ENCODE assay signal across 8 cellular contexts in genomic region chr3:133661454-133662255, GRCh38. TPM values are rescaled to one million over a fixed set of nuclear protein-coding genes. Genes with fewer than 3 reads are reported as not detected.
A peak's percentile ranks its signal among the peaks of the same experiment; 100 is the strongest.
DNase-seq lines count a peak whose midpoint lies in the region; ATAC-seq and TF ChIP-seq lines count a peak whose summit lies in the region.

TSS of gene TOPBP1 (minus strand) at chr3:133661941. CDS start at chr3:133661127, 814 bp downstream.

- peaks cover 14% of the 10 kb centered on the region for H3K4me1 ChIP-seq in mucosa of descending colon (ENCODE audit: low read depth)

- no peak for TF ChIP-seq CTCF in epithelial cell of proximal tubule (conservative IDR thresholded peaks at IDR 0.05; ENCODE audit: low read depth, low read length)
- no peak for TF ChIP-seq CTCF in mucosa of descending colon (IDR thresholded peaks at IDR 0.05)

- no peaks in the 10 kb centered on the region for H3K36me3 ChIP-seq in mucosa of descending colon (ENCODE audit: low read depth)

- peak; percentile 90 for ATAC-seq in GM21619 (IDR thresholded peaks at IDR 0.05; ENCODE audit: unreplicated experiment)
- ATAC-seq in mucosa of descending colon, result peak; percentile 97

- peak within 1 kb of the TSS; percentile 97 for H3K4me3 ChIP-seq in epithelial cell of proximal tubule (ENCODE audit: low read depth, low read length)
- H3K4me3 ChIP-seq in mucosa of descending colon, result peak within 1 kb of the TSS; percentile 87

- DNase-seq in DMS153 treated with DMSO at 0.1 percent for 48 hours (lab: John Stamatoyannopoulos, UW; ENCODE audit: unreplicated experiment) (peak; percentile 69), OCI-M1 (lab: John Stamatoyannopoulos, UW) (peak; percentile 86), activated T-cell treated with anti-CD3 and anti-CD28 coated beads for 48 hours (ENCODE audit: low read depth) (peak; percentile 88), epithelial cell of proximal tubule (ENCODE audit: low read depth) (no peak), mucosa of descending colon (peak; percentile 90 to 92 (median 90))
- peak; percentile 84 for DNase-seq in stimulated activated CD8-positive, alpha-beta memory T cell treated with anti-CD3 and anti-CD28 coated beads, Interleukin-4, amount 100 ng/mL, for 24 hours (ENCODE audit: low read depth)

- H3K9me3 ChIP-seq in mucosa of descending colon, result no peaks in the 10 kb centered on the region

- TF ChIP-seq EP300 in Ishikawa (IDR thresholded peaks at IDR 0.05; ENCODE audit: borderline replicate concordance), result no peak

- TF ChIP-seq RAD21 in Ishikawa (IDR thresholded peaks at IDR 0.05; ENCODE audit: low read depth), result no peak

- intact Hi-C loops in mucosa of descending colon (cut with DNase I, micrococcal nuclease), result no loop called here

TF ChIP-seq in Ishikawa, 13 proteins besides CTCF, POLR2A, EP300 and RAD21:
- TF ChIP-seq EGR1 (IDR thresholded peaks at IDR 0.05) (peak; percentile 70), FOXM1 (IDR thresholded peaks at IDR 0.05; ENCODE audit: borderline replicate concordance, low read depth) (0 out of 2 replicates have a peak, but pooled peaks have one; percentile 27), YY1 (IDR thresholded peaks at IDR 0.05; ENCODE audit: low read depth) (peak; percentile 50), TAF1 (IDR thresholded peaks at IDR 0.05; ENCODE audit: low read depth) (peak; percentile 71; the same call in 1 of the 2 replicates), TEAD4 (IDR thresholded peaks at IDR 0.05) (peak; percentile 22; the same call in 1 of the 2 replicates), TCF12 (IDR thresholded peaks at IDR 0.05; ENCODE audit: low read depth) (peak; percentile 63), CREB1 (IDR thresholded peaks at IDR 0.05; ENCODE audit: low read depth) (peak; percentile 76), NFIC (IDR thresholded peaks at IDR 0.05) (no peak), CEBPB (IDR thresholded peaks at IDR 0.05) (no peak), USF1 (IDR thresholded peaks at IDR 0.05) (no peak), ZBTB7A (IDR thresholded peaks at IDR 0.05; ENCODE audit: low read depth) (peak; percentile 93)
- TF ChIP-seq, protein P1, sequence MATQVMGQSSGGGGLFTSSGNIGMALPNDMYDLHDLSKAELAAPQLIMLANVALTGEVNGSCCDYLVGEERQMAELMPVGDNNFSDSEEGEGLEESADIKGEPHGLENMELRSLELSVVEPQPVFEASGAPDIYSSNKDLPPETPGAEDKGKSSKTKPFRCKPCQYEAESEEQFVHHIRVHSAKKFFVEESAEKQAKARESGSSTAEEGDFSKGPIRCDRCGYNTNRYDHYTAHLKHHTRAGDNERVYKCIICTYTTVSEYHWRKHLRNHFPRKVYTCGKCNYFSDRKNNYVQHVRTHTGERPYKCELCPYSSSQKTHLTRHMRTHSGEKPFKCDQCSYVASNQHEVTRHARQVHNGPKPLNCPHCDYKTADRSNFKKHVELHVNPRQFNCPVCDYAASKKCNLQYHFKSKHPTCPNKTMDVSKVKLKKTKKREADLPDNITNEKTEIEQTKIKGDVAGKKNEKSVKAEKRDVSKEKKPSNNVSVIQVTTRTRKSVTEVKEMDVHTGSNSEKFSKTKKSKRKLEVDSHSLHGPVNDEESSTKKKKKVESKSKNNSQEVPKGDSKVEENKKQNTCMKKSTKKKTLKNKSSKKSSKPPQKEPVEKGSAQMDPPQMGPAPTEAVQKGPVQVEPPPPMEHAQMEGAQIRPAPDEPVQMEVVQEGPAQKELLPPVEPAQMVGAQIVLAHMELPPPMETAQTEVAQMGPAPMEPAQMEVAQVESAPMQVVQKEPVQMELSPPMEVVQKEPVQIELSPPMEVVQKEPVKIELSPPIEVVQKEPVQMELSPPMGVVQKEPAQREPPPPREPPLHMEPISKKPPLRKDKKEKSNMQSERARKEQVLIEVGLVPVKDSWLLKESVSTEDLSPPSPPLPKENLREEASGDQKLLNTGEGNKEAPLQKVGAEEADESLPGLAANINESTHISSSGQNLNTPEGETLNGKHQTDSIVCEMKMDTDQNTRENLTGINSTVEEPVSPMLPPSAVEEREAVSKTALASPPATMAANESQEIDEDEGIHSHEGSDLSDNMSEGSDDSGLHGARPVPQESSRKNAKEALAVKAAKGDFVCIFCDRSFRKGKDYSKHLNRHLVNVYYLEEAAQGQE (IDR thresholded peaks at IDR 0.05; ENCODE audit: low read depth), result no peak
- TF ChIP-seq, protein P2, sequence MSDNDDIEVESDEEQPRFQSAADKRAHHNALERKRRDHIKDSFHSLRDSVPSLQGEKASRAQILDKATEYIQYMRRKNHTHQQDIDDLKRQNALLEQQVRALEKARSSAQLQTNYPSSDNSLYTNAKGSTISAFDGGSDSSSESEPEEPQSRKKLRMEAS (IDR thresholded peaks at IDR 0.05), result peak; percentile 83

RNA-seq across cellular contexts. Expression of gene TOPBP1, which starts in this region (rescaled TPM):
- total RNA-seq in epithelial cell of proximal tubule (33.9 and 37.3 TPM in 2 replicates), mucosa of descending colon (10 to 100 TPM; 22.8 to 31.7 (median 23.9) TPM)
